Comparison of ENCODE assay signal across 1 cellular context in the genomic region with DNA sequence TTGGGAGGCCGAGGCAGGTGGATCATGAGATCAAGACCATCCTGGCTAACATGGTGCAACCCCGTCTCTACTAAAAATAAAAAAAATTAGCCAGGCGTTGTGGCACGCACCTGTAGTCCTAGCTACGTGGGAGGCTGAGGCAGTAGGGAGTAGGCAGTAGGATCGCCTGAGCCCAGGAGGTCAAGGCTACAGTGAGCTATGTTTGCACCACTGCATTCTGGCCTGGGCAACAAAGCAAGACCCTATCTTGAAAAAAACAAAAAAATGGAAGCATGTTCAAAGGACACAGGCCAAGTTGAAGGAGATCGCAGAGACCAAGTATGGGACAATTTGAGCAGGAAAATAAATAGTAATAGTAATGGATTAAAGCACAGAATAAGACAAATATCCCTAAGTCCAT.
TF ChIP-seq lines count a peak whose summit lies in the region.

No MANE protein-coding gene starts in this region.

TF ChIP-seq in HepG2, 621 proteins besides CTCF, POLR2A, EP300 and RAD21:
- TF ChIP-seq ZNF761 (CRISPR knock-in tag; conservative IDR thresholded peaks at IDR 0.05) (no peak), REL (CRISPR knock-in tag; conservative IDR thresholded peaks at IDR 0.05) (no peak), ZNF121 (CRISPR knock-in tag; IDR thresholded peaks at IDR 0.05) (peak; percentile 87), ZBTB42 (CRISPR knock-in tag; IDR thresholded peaks at IDR 0.05) (no peak), SALL2 (CRISPR knock-in tag; IDR thresholded peaks at IDR 0.05) (no peak)
- TF ChIP-seq, protein P1, sequence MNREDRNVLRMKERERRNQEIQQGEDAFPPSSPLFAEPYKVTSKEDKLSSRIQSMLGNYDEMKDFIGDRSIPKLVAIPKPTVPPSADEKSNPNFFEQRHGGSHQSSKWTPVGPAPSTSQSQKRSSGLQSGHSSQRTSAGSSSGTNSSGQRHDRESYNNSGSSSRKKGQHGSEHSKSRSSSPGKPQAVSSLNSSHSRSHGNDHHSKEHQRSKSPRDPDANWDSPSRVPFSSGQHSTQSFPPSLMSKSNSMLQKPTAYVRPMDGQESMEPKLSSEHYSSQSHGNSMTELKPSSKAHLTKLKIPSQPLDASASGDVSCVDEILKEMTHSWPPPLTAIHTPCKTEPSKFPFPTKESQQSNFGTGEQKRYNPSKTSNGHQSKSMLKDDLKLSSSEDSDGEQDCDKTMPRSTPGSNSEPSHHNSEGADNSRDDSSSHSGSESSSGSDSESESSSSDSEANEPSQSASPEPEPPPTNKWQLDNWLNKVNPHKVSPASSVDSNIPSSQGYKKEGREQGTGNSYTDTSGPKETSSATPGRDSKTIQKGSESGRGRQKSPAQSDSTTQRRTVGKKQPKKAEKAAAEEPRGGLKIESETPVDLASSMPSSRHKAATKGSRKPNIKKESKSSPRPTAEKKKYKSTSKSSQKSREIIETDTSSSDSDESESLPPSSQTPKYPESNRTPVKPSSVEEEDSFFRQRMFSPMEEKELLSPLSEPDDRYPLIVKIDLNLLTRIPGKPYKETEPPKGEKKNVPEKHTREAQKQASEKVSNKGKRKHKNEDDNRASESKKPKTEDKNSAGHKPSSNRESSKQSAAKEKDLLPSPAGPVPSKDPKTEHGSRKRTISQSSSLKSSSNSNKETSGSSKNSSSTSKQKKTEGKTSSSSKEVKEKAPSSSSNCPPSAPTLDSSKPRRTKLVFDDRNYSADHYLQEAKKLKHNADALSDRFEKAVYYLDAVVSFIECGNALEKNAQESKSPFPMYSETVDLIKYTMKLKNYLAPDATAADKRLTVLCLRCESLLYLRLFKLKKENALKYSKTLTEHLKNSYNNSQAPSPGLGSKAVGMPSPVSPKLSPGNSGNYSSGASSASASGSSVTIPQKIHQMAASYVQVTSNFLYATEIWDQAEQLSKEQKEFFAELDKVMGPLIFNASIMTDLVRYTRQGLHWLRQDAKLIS (CRISPR knock-in tag; IDR thresholded peaks at IDR 0.05), result no peak
- TF ChIP-seq, protein P2, sequence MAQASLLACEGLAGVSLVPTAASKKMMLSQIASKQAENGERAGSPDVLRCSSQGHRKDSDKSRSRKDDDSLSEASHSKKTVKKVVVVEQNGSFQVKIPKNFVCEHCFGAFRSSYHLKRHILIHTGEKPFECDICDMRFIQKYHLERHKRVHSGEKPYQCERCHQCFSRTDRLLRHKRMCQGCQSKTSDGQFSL (CRISPR knock-in tag; IDR thresholded peaks at IDR 0.05), result no peak
